14 cellular contexts compared by ENCODE assay signal in the genomic region with DNA sequence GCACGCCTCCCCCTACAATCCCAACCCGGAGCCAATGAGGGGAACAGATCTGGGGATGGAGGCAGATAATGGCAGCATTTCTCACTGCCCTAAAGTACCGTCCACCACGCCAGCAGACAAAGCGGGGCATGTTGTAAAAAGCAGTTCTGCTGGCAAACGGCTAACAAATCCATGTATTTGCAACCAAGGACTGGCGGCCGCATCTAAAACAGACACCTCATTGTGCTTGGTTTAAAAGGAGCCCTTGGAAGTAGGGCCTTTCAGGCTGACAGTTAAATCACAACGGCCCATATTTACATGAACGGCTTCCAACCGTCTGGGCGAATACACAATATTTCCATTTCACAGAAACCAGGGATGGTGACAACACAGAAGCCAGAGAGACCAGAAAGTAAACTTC.
DNase-seq lines count a peak whose midpoint lies in the region; ATAC-seq and TF ChIP-seq lines count a peak whose summit lies in the region.
"Had no signal": no experiment of that assay in that cellular context is flagged by ENCODE, and none has a peak within 500 bp of the region (broad histone marks: within the 10 kb centered on the region; RNA-seq: fewer than 3 reads in every experiment).

No MANE protein-coding gene starts in this region.

- TF ChIP-seq CTCF in colonic mucosa (IDR thresholded peaks at IDR 0.05), result no peak

- no peaks in the 10 kb centered on the region for H3K27me3 ChIP-seq in colonic mucosa
- no peaks in the 10 kb centered on the region for H3K27me3 ChIP-seq in stomach smooth muscle (ENCODE audit: control insufficient read depth in 1 of 2, insufficient read depth in 2 of 2, low read length in 2 of 2)

- H3K9ac ChIP-seq in colonic mucosa (ENCODE audit: low read depth in 2 of 2, low read length in 2 of 2) (peak overlapping the region in 1 of 2 donors; percentile 43), stomach smooth muscle (ENCODE audit: low read length in 2 of 2) (peak overlapping the region; percentile 34 to 58)

- no peaks in the 10 kb centered on the region for H3K9me3 ChIP-seq in colonic mucosa
- H3K9me3 ChIP-seq in mesodermal cell (ENCODE audit: control insufficient read depth, low read length), result no peaks in the 10 kb centered on the region
- H3K9me3 ChIP-seq in stomach smooth muscle (ENCODE audit: control insufficient read depth in 2 of 2, low read length in 2 of 2), result no peaks in the 10 kb centered on the region

- ATAC-seq in HG02852 (IDR thresholded peaks at IDR 0.05; ENCODE audit: unreplicated experiment), result no peak
- ATAC-seq in HG02763 (IDR thresholded peaks at IDR 0.05; ENCODE audit: unreplicated experiment), result no peak
- no peak for ATAC-seq in GM21737 (IDR thresholded peaks at IDR 0.05; ENCODE audit: unreplicated experiment)
- ATAC-seq: T-helper 17 cell had no signal

- H3K4me1 ChIP-seq in colonic mucosa, result peaks cover 13% of the 10 kb centered on the region
- peaks cover 20% of the 10 kb centered on the region for H3K4me1 ChIP-seq in mesodermal cell (ENCODE audit: control insufficient read depth, insufficient read depth, low read length, poor library complexity, severe bottlenecking)
- peaks cover 66% of the 10 kb centered on the region for H3K4me1 ChIP-seq in stomach smooth muscle (ENCODE audit: control insufficient read depth, insufficient read depth, low read length)

- peak overlapping the region; percentile 68 for H3K27ac ChIP-seq in colonic mucosa
- H3K27ac ChIP-seq in mesodermal cell (ENCODE audit: low read depth, low read length, severe bottlenecking), result peak overlapping the region; percentile 55
- peak overlapping the region; percentile 97 for H3K27ac ChIP-seq in stomach smooth muscle (ENCODE audit: low read length)
- H3K27ac ChIP-seq: PC-9 had no signal

- H3K4me3 ChIP-seq in colonic mucosa, result no peak overlapping the region
- H3K4me3 ChIP-seq in mesodermal cell (ENCODE audit: extremely low read depth, insufficient read depth, low read length, poor library complexity, severe bottlenecking), result no peak overlapping the region
- peak overlapping the region; percentile 3 to 59 for H3K4me3 ChIP-seq in stomach smooth muscle (ENCODE audit: low read length in 2 of 2)
- H3K4me3 ChIP-seq: PC-9 had no signal

- H3K36me3 ChIP-seq in colonic mucosa (no peaks in the 10 kb centered on the region), mesodermal cell (ENCODE audit: control insufficient read depth, insufficient read depth, low read length) (no peaks in the 10 kb centered on the region), stomach smooth muscle (ENCODE audit: control insufficient read depth in 2 of 2, insufficient read depth in 2 of 2, low read length in 2 of 2) (no peaks in the 10 kb centered on the region)

- DNase-seq in NCI-H1048 (lab: John Stamatoyannopoulos, UW) (peak; percentile 41), colonic mucosa (peak; percentile 43), NAMALWA (ENCODE audit: low spot score) (no peak)
- DNase-seq: activated naive CD8-positive, alpha-beta T cell treated with anti-CD3 and anti-CD28 coated beads for 36 hours; effector memory CD4-positive, alpha-beta T cell; NCI-H187; PC-9; stimulated activated CD4-positive, alpha-beta T cell treated with anti-CD3 and anti-CD28 coated beads, Interleukin-15, amount 100 ng/mL, for 24 hours; T-helper 17 cell had no signal

- intact Hi-C loops in colonic mucosa (cut with DNase I), result no loop called here

- WGBS in mesodermal cell (ENCODE audit: insufficient coverage in 2 of 2), 2 experiments, result 41 to 51% methylated on average over 5 to 8 of the region's 12 CpGs

Comparison
In these comparisons a context has a peak if more than half of its experiments do, and no peak if none do; other contexts are left out.
1. H3K4me3 ChIP-seq: peak in stomach smooth muscle (2 of 2); none in colonic mucosa (single experiment) and mesodermal cell (single experiment).
2. Peak in every context shown above with its lines, with median percentiles within 50 percentile points of each other: H3K27ac ChIP-seq.